In genomic region chr9:69549310-69550202, GRCh38 we compare ENCODE assay signal across 9 cellular contexts.
DNase-seq lines count a peak whose midpoint lies in the region; ATAC-seq, FAIRE-seq and TF ChIP-seq lines count a peak whose summit lies in the region.
"Had no signal": no experiment of that assay in that cellular context is flagged by ENCODE, and none has a peak within 500 bp of the region (broad histone marks: within the 10 kb centered on the region; RNA-seq: fewer than 3 reads in every experiment).

No MANE protein-coding gene starts in this region.

- TF ChIP-seq CTCF in AG09319 (IDR thresholded peaks at IDR 0.05; ENCODE audit: low read depth, low read length) (peak; percentile 96), GM12865 (IDR thresholded peaks at IDR 0.05; ENCODE audit: insufficient read depth, low read depth, low read length, missing control alignments) (peak; percentile 74), fibroblast of lung (conservative IDR thresholded peaks at IDR 0.05 in 1 of 2, IDR thresholded peaks at IDR 0.05 in 1 of 2; ENCODE audit: low read depth in 1 of 2, low read length in 2 of 2) (peak; percentile 92 to 98), neural crest cell (conservative IDR thresholded peaks at IDR 0.05) (peak; percentile 93)

- no peaks in the 10 kb centered on the region for H3K36me3 Mint-ChIP-seq in neural crest cell (ENCODE audit: low read depth)
- H3K36me3 Mint-ChIP-seq: IgD-negative memory B cell had no signal

- H2AFZ ChIP-seq in fibroblast of lung (ENCODE audit: low read length) = no peak overlapping the region

- H3K4me1 ChIP-seq in fibroblast of lung (ENCODE audit: control insufficient read depth, extremely low read depth, insufficient read depth, low read length) = no peaks in the 10 kb centered on the region

- H4K20me1 ChIP-seq in fibroblast of lung (ENCODE audit: control insufficient read depth, extremely low read depth, insufficient read depth, low read length) = no peaks in the 10 kb centered on the region

- no peaks in the 10 kb centered on the region for H3K79me2 ChIP-seq in fibroblast of lung (ENCODE audit: control insufficient read depth, insufficient read depth, low read length)

- no peak for ATAC-seq in HG02571 (IDR thresholded peaks at IDR 0.05; ENCODE audit: unreplicated experiment)

- peak; percentile 49 for FAIRE-seq in TTC549 (lab: Jason Lieb, UNC)

- H3K27ac Mint-ChIP-seq in neural crest cell (ENCODE audit: unreplicated experiment) = no peak overlapping the region
- H3K27ac Mint-ChIP-seq: IgD-negative memory B cell had no signal

- H3K27ac ChIP-seq in fibroblast of lung (ENCODE audit: insufficient read depth, low read length) = no peak overlapping the region

- no peaks in the 10 kb centered on the region for H3K36me3 ChIP-seq in fibroblast of lung (ENCODE audit: control insufficient read depth, insufficient read depth, low read length)

- H3K9ac ChIP-seq in fibroblast of lung (ENCODE audit: insufficient read depth, low read length) = no peak overlapping the region

- H3K27me3 ChIP-seq in fibroblast of lung (ENCODE audit: control insufficient read depth, insufficient read depth, low read length) = no peaks in the 10 kb centered on the region

- H3K9me3 ChIP-seq in fibroblast of lung (ENCODE audit: control insufficient read depth, insufficient read depth, low read depth, low read length) = no peaks in the 10 kb centered on the region

- H3K4me3 ChIP-seq in GM12865 (ENCODE audit: low read depth, low read length) = no peak overlapping the region
- no peak overlapping the region for H3K4me3 ChIP-seq in Jurkat, Clone E6-1 (ENCODE audit: low read length)
- no peak overlapping the region for H3K4me3 ChIP-seq in fibroblast of lung (replicated peaks in 1 of 4; ENCODE audit: control extremely low read depth in 1 of 4, insufficient read depth in 1 of 4, low read depth in 3 of 4, low read length in 4 of 4)

- DNase-seq in AG09319 (ENCODE audit: extremely low read depth, low read depth) (peak; percentile 7), GM12865 (ENCODE audit: low read depth) (peak; percentile 62), fibroblast of lung (ENCODE audit: low read depth in 2 of 2) (peak; percentile 58 to 67), neural crest cell (ENCODE audit: low read depth, low spot score) (peak; percentile 23), SKM-1 (lab: John Stamatoyannopoulos, UW; ENCODE audit: unreplicated experiment) (no peak)
- DNase-seq in Jurkat, Clone E6-1 (ENCODE audit: low read depth, low spot score) = peak; percentile 42

- no peak overlapping the region for H3K4me3 Mint-ChIP-seq in neural crest cell
- H3K4me3 Mint-ChIP-seq: IgD-negative memory B cell had no signal

- H3K4me1 Mint-ChIP-seq in neural crest cell = peaks cover 20% of the 10 kb centered on the region

- H3K27me3 Mint-ChIP-seq in neural crest cell (ENCODE audit: low read depth) = no peaks in the 10 kb centered on the region

- H3K4me2 ChIP-seq in fibroblast of lung (ENCODE audit: extremely low read depth, insufficient read depth, low read length) = no peak overlapping the region

- peaks cover 5% of the 10 kb centered on the region for H3K9me3 Mint-ChIP-seq in neural crest cell
- H3K9me3 Mint-ChIP-seq: IgD-negative memory B cell had no signal
